9 cellular contexts compared by ENCODE assay signal in genomic region chr7:30321089-30321991, GRCh38. TPM values are rescaled to one million over a fixed set of nuclear protein-coding genes. Genes with fewer than 3 reads are reported as not detected.
DNase-seq lines count a peak whose midpoint lies in the region; ATAC-seq, FAIRE-seq and TF ChIP-seq lines count a peak whose summit lies in the region.
"Had no signal": no experiment of that assay in that cellular context is flagged by ENCODE, and none has a peak within 500 bp of the region (broad histone marks: within the 10 kb centered on the region; RNA-seq: fewer than 3 reads in every experiment).

No MANE protein-coding gene starts in this region.

- peaks cover 2% of the 10 kb centered on the region for H3K36me3 Mint-ChIP-seq in astrocyte (ENCODE audit: low read depth, unreplicated experiment)

- DNase-seq in AG10803 (ENCODE audit: low read depth) (peak; percentile 40), HL-60 (ENCODE audit: low read depth in 1 of 2, low spot score in 1 of 2) (no peak), astrocyte (ENCODE audit: low read depth) (no peak), NCI-H1436 (lab: John Stamatoyannopoulos, UW) (no peak), NCI-H1417 treated with DMSO at 0.1 percent for 48 hours (lab: John Stamatoyannopoulos, UW) (no peak), left colon (no peak)
- DNase-seq: PC-9 had no signal

- H3K4me1 Mint-ChIP-seq in astrocyte (ENCODE audit: low read depth, unreplicated experiment): peaks cover 11% of the 10 kb centered on the region

- H3K9me3 ChIP-seq in astrocyte (ENCODE audit: insufficient read depth, low read depth, low read length) (no peaks in the 10 kb centered on the region), mucosa of rectum (ENCODE audit: control insufficient read depth in 2 of 2, low read length in 2 of 2) (no peaks in the 10 kb centered on the region)

- H3K79me2 ChIP-seq in astrocyte (ENCODE audit: insufficient read depth, low read length): peaks cover 3% of the 10 kb centered on the region

- no peaks in the 10 kb centered on the region for H4K20me1 ChIP-seq in astrocyte (ENCODE audit: insufficient read depth, low read length)

- FAIRE-seq in astrocyte (lab: Jason Lieb, UNC): no peak

- no peak overlapping the region for H3K27ac Mint-ChIP-seq in astrocyte (ENCODE audit: unreplicated experiment)

- H3K27me3 ChIP-seq in HL-60 (ENCODE audit: insufficient read depth, poor library complexity, severe bottlenecking) (no peaks in the 10 kb centered on the region), astrocyte (ENCODE audit: insufficient read depth, low read length) (no peaks in the 10 kb centered on the region), mucosa of rectum (ENCODE audit: control insufficient read depth in 2 of 2, insufficient read depth in 2 of 2, low read length in 2 of 2) (no peaks in the 10 kb centered on the region)

- TF ChIP-seq CTCF in AG10803 (conservative IDR thresholded peaks at IDR 0.05; ENCODE audit: low read length) (no peak), HL-60 (IDR thresholded peaks at IDR 0.05; ENCODE audit: insufficient read depth, low read length) (no peak), astrocyte (IDR thresholded peaks at IDR 0.05; ENCODE audit: insufficient read depth, low read depth, low read length) (no peak)

- H3K27ac ChIP-seq in HL-60 (replicated peaks): peak overlapping the region; percentile 82
- no peak overlapping the region for H3K27ac ChIP-seq in astrocyte (ENCODE audit: low read depth, low read length)
- peak overlapping the region; percentile 62 to 74 for H3K27ac ChIP-seq in mucosa of rectum (ENCODE audit: low read depth in 2 of 2, low read length in 2 of 2)
- H3K27ac ChIP-seq: PC-9 had no signal

- no peaks in the 10 kb centered on the region for H3K36me3 ChIP-seq in astrocyte (ENCODE audit: insufficient read depth, low read length)
- peaks cover 0 to 2% of the 10 kb centered on the region in 2 donors for H3K36me3 ChIP-seq in mucosa of rectum (ENCODE audit: control insufficient read depth in 2 of 2, insufficient read depth in 2 of 2, low read length in 2 of 2)

- H3K4me2 ChIP-seq in astrocyte (ENCODE audit: low read length): peak overlapping the region; percentile 72
- H3K4me2 ChIP-seq: PC-9 had no signal

- H3K4me1 ChIP-seq in astrocyte (ENCODE audit: insufficient read depth, low read length) (no peaks in the 10 kb centered on the region), mucosa of rectum (ENCODE audit: control insufficient read depth in 2 of 2, insufficient read depth in 2 of 2, low read length in 2 of 2) (peaks cover 14 to 15% of the 10 kb centered on the region in 2 donors)

- ATAC-seq in GM19035 (IDR thresholded peaks at IDR 0.05; ENCODE audit: unreplicated experiment): no peak
- no peak for ATAC-seq in left colon

- H2AFZ ChIP-seq in astrocyte (ENCODE audit: low read depth, low read length): no peak overlapping the region
- H2AFZ ChIP-seq: PC-9 had no signal

- intact Hi-C loops in left colon (cut with DNase I, micrococcal nuclease): no loop called here

- no peak overlapping the region for H3K4me3 Mint-ChIP-seq in astrocyte (ENCODE audit: unreplicated experiment)

- no peaks in the 10 kb centered on the region for H3K9me3 Mint-ChIP-seq in astrocyte (ENCODE audit: unreplicated experiment)

- H3K27me3 Mint-ChIP-seq in astrocyte (ENCODE audit: low read depth, unreplicated experiment): no peaks in the 10 kb centered on the region

- H3K9ac ChIP-seq in astrocyte (ENCODE audit: low read length): peak overlapping the region; percentile 26
- peak overlapping the region; percentile 34 to 57 for H3K9ac ChIP-seq in mucosa of rectum (ENCODE audit: low read depth in 1 of 2, low read length in 2 of 2)

- H3K4me3 ChIP-seq in AG10803 (ENCODE audit: low read length) (peak overlapping the region; percentile 16), HL-60 (replicated peaks; ENCODE audit: insufficient read depth, low read length) (peak overlapping the region; percentile 14), astrocyte (ENCODE audit: insufficient read depth, low read depth, low read length) (no peak overlapping the region), mucosa of rectum (ENCODE audit: low read length in 2 of 2) (peak overlapping the region; percentile 14 to 60)
- H3K4me3 ChIP-seq: PC-9 had no signal

RNA-seq across cellular contexts. Expression of gene ZNRF2, which starts 36.9 kb away (rescaled TPM):
- total RNA-seq in astrocyte: 9.2 and 9.9 TPM in 2 replicates
- 10 to 100 TPM; 50.3 TPM for total RNA-seq in left colon
